ENCODE assay signal across 1 cellular context in genomic region chr4:15691346-15692140, GRCh38.
A peak's percentile ranks its signal among the peaks of the same experiment; 100 is the strongest.
TF ChIP-seq lines count a peak whose summit lies in the region.

No MANE protein-coding gene starts in this region.

TF ChIP-seq in K562, 482 proteins besides CTCF, POLR2A, EP300 and RAD21:
- TF ChIP-seq KDM1A (IDR thresholded peaks at IDR 0.05) (0 out of 4 replicates have a peak, but pooled peaks of 1 of the 2 experiments have one; percentile 24), ZNF263 (CRISPR knock-in tag; IDR thresholded peaks at IDR 0.05; ENCODE audit: borderline replicate concordance) (no peak)
